Comparison of ENCODE assay signal across 18 cellular contexts in the genomic region with DNA sequence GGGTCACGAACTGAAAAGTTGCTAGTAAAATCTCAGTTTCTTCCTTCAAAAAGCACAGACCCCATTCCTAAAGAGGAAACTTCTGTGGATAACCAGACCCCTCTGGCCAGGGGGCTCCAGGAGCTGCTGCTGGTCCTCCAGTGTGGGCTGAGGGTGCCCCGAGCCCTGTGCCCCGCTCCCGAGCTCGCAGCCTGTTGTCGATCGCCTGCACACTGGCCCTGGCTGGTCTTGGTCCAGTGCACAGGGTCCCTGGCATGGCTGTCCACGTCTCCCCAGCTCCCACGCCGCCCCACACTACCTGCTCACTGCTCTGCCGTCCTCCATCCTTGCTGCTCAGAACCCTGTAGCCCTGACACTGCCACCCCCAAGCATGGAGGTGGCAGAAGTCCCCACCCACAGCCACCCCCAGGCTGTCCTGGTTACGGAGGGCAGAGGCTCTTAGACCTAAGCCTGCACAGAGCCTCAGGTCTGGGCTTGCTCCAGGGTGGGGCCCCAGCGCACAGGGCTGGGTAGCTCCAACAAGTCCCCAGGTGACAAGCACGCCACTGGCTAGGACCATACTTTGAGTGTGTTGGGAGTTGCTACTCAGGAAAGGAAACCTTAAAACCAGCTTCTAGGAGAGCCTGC.
A peak's percentile ranks its signal among the peaks of the same experiment; 100 is the strongest.
DNase-seq lines count a peak whose midpoint lies in the region; ATAC-seq and TF ChIP-seq lines count a peak whose summit lies in the region.
"Had no signal": no experiment of that assay in that cellular context is flagged by ENCODE, and none has a peak within 500 bp of the region (broad histone marks: within the 10 kb centered on the region; RNA-seq: fewer than 3 reads in every experiment).

No MANE protein-coding gene starts in this region.

- no peak overlapping the region for H4K8ac ChIP-seq in neuronal stem cell (ENCODE audit: low read depth, low read length)

- no peak overlapping the region for H2BK5ac ChIP-seq in neuronal stem cell (ENCODE audit: low read length)

- no peak overlapping the region for H3K4me2 ChIP-seq in neuronal stem cell (ENCODE audit: insufficient read depth, low read length, poor library complexity, severe bottlenecking)
- H3K4me2 ChIP-seq: KMS-11, SK-N-SH had no signal

- no peak overlapping the region for H3K4ac ChIP-seq in neuronal stem cell (ENCODE audit: low read length)

- H3K9ac ChIP-seq in neuronal stem cell (ENCODE audit: low read depth, low read length, poor library complexity): no peak overlapping the region
- H3K9ac ChIP-seq: KMS-11, SK-N-SH had no signal

- TF ChIP-seq POLR2A in vagina (IDR thresholded peaks at IDR 0.05) (no peak), gastrocnemius medialis (IDR thresholded peaks at IDR 0.05) (no peak)

- H3K4me3 ChIP-seq in esophagus (ENCODE audit: low read depth in 1 of 2, low read length in 2 of 2) (no peak overlapping the region), neuronal stem cell (ENCODE audit: low read length in 2 of 2) (no peak overlapping the region), vagina (no peak overlapping the region), gastrocnemius medialis (no peak overlapping the region)

- 72% methylated on average over 14 of the region's 14 CpGs for WGBS in esophagus, 2 donors
- no CpG with 5 or more reads among the region's 14 CpGs for WGBS in neuronal stem cell (ENCODE audit: extremely low coverage in 2 of 2, insufficient read length in 2 of 2, insufficient replicate concordance in 1 of 2), 2 donors

- H3K9me3 ChIP-seq in esophagus (ENCODE audit: control insufficient read depth in 2 of 2, insufficient read depth in 1 of 2, low read depth in 1 of 2, low read length in 1 of 2): no peaks in the 10 kb centered on the region
- H3K9me3 ChIP-seq in neuronal stem cell (replicated peaks in 1 of 2; ENCODE audit: control insufficient read depth in 2 of 2, insufficient read depth in 1 of 2, low read depth in 1 of 2, low read length in 2 of 2): peaks cover 0 to 2% of the 10 kb centered on the region in 2 donors
- H3K9me3 ChIP-seq in vagina: no peaks in the 10 kb centered on the region
- H3K9me3 ChIP-seq in gastrocnemius medialis: no peaks in the 10 kb centered on the region
- H3K9me3 ChIP-seq: SK-N-SH had no signal

- H3K36me3 Mint-ChIP-seq in natural killer cell treated with Interleukin-12 subunit alpha and Interleukin-12 subunit beta and Interleukin-15 and Interleukin-18, amount 100 ng/mL, for 72 hours: no peaks in the 10 kb centered on the region
- no peaks in the 10 kb centered on the region for H3K36me3 Mint-ChIP-seq in natural killer cell
- H3K36me3 Mint-ChIP-seq in T-helper 2 cell treated with Interferon-gamma antibody and Interleukin-4, amounts not matched to agents 5 μg/mL and 100 μg/mL, for 36 hours (ENCODE audit: low read depth): no peaks in the 10 kb centered on the region

- peak; percentile 8 for DNase-seq in natural killer cell treated with Interleukin-12 subunit alpha and Interleukin-12 subunit beta and Interleukin-15 and Interleukin-18, amount 100 ng/mL, for 72 hours (ENCODE audit: low spot score)
- no peak for DNase-seq in natural killer cell
- DNase-seq in neuronal stem cell (ENCODE audit: low spot score): no peak
- DNase-seq in vagina (ENCODE audit: extremely low spot score in 2 of 2): no peak
- DNase-seq in gastrocnemius medialis: no peak
- DNase-seq in T-helper 2 cell treated with Interferon-gamma antibody and Interleukin-4, amounts not matched to agents 5 μg/mL and 100 μg/mL, for 36 hours (ENCODE audit: low spot score): no peak
- DNase-seq: C1 segment of cervical spinal cord, MV-4-11, NCI-H187, NCI-H2107, NCI-H345, NCI-H526, SK-N-SH had no signal

- no peak overlapping the region for H3K4me3 Mint-ChIP-seq in natural killer cell treated with Interleukin-12 subunit alpha and Interleukin-12 subunit beta and Interleukin-15 and Interleukin-18, amount 100 ng/mL, for 72 hours
- no peak overlapping the region for H3K4me3 Mint-ChIP-seq in natural killer cell
- H3K4me3 Mint-ChIP-seq in T-helper 2 cell treated with Interferon-gamma antibody and Interleukin-4, amounts not matched to agents 5 μg/mL and 100 μg/mL, for 36 hours: no peak overlapping the region

- no peak overlapping the region for H2BK120ac ChIP-seq in neuronal stem cell (ENCODE audit: low read depth, low read length)

- H2BK15ac ChIP-seq in neuronal stem cell (ENCODE audit: low read length): peak overlapping the region; percentile 49

- in situ Hi-C loops in gastrocnemius medialis (cut with MboI; ENCODE audit: low sequenced_read_pairs in 4 of 4): no loop called here

- H3K27ac ChIP-seq in esophagus (ENCODE audit: low read depth in 2 of 2, low read length in 1 of 2): peak overlapping the region; percentile 76 to 80
- no peak overlapping the region for H3K27ac ChIP-seq in neuronal stem cell (replicated peaks; ENCODE audit: low read length)
- peak overlapping the region; percentile 31 for H3K27ac ChIP-seq in vagina
- H3K27ac ChIP-seq in gastrocnemius medialis: no peak overlapping the region
- H3K27ac ChIP-seq: KMS-11 had no signal

- H3K27me3 ChIP-seq in esophagus (ENCODE audit: control insufficient read depth in 1 of 2, insufficient read depth in 2 of 2, low read length in 2 of 2) (peaks cover 0 to 3% of the 10 kb centered on the region in 2 donors), neuronal stem cell (ENCODE audit: control insufficient read depth in 3 of 3, insufficient read depth in 3 of 3, low read depth in 1 of 3, low read length in 3 of 3) (peaks cover 0 to 14% (median 0%) of the 10 kb centered on the region in 3 experiments), vagina (no peaks in the 10 kb centered on the region), gastrocnemius medialis (no peaks in the 10 kb centered on the region)

- no peaks in the 10 kb centered on the region for H3K36me3 ChIP-seq in esophagus (ENCODE audit: control insufficient read depth in 2 of 2, insufficient read depth in 2 of 2, low read length in 1 of 2)
- no peaks in the 10 kb centered on the region for H3K36me3 ChIP-seq in neuronal stem cell (replicated peaks in 1 of 2; ENCODE audit: control insufficient read depth in 2 of 2, insufficient read depth in 2 of 2, low read length in 2 of 2)
- H3K36me3 ChIP-seq in vagina: no peaks in the 10 kb centered on the region
- H3K36me3 ChIP-seq in gastrocnemius medialis: no peaks in the 10 kb centered on the region

- H3K14ac ChIP-seq in neuronal stem cell (ENCODE audit: low read length): peak overlapping the region; percentile 15

- peaks cover 0 to 9% of the 10 kb centered on the region in 2 donors for H3K27me3 Mint-ChIP-seq in natural killer cell treated with Interleukin-12 subunit alpha and Interleukin-12 subunit beta and Interleukin-15 and Interleukin-18, amount 100 ng/mL, for 72 hours
- H3K27me3 Mint-ChIP-seq in natural killer cell (ENCODE audit: low read depth in 2 of 2): peaks cover 5 to 14% of the 10 kb centered on the region in 2 donors
- H3K27me3 Mint-ChIP-seq in T-helper 2 cell treated with Interferon-gamma antibody and Interleukin-4, amounts not matched to agents 5 μg/mL and 100 μg/mL, for 36 hours (ENCODE audit: low read depth): no peaks in the 10 kb centered on the region

- no peaks in the 10 kb centered on the region for H3K79me1 ChIP-seq in neuronal stem cell (ENCODE audit: low read depth, low read length)

- H2BK12ac ChIP-seq in neuronal stem cell (ENCODE audit: low read length): peak overlapping the region; percentile 31

- no peak overlapping the region for H2AK5ac ChIP-seq in neuronal stem cell (ENCODE audit: low read depth, low read length)

- H3K4me1 ChIP-seq in esophagus (ENCODE audit: control insufficient read depth in 2 of 2, insufficient read depth in 2 of 2, low read length in 1 of 2) (peaks cover 20 to 39% of the 10 kb centered on the region in 2 donors), neuronal stem cell (ENCODE audit: control insufficient read depth in 2 of 2, insufficient read depth in 1 of 2, low read depth in 1 of 2, low read length in 2 of 2) (peaks cover 0 to 2% of the 10 kb centered on the region in 2 donors), vagina (peaks cover 27% of the 10 kb centered on the region), gastrocnemius medialis (no peaks in the 10 kb centered on the region)

- intact Hi-C loops in natural killer cell (cut with micrococcal nuclease) (no loop called here), vagina (cut with DNase I) (no loop called here), gastrocnemius medialis (cut with DNase I; ENCODE audit: low total_unique reads) (no loop called here)

- H2AFZ ChIP-seq in neuronal stem cell (ENCODE audit: low read length): no peak overlapping the region

- H3K23ac ChIP-seq in neuronal stem cell (ENCODE audit: low read depth, low read length, poor library complexity): no peak overlapping the region

- H3K4me1 Mint-ChIP-seq in natural killer cell treated with Interleukin-12 subunit alpha and Interleukin-12 subunit beta and Interleukin-15 and Interleukin-18, amount 100 ng/mL, for 72 hours (ENCODE audit: low read depth in 2 of 2): peaks cover 1 to 3% of the 10 kb centered on the region in 2 donors
- peaks cover under 1 to 4% of the 10 kb centered on the region in 2 donors for H3K4me1 Mint-ChIP-seq in natural killer cell
- peaks cover 4% of the 10 kb centered on the region for H3K4me1 Mint-ChIP-seq in T-helper 2 cell treated with Interferon-gamma antibody and Interleukin-4, amounts not matched to agents 5 μg/mL and 100 μg/mL, for 36 hours (ENCODE audit: low read depth)

- peak overlapping the region; percentile 65 for H3K18ac ChIP-seq in neuronal stem cell (ENCODE audit: low read length)

- no peak overlapping the region for H4K91ac ChIP-seq in neuronal stem cell (ENCODE audit: low read depth, low read length, poor library complexity)

- ATAC-seq in natural killer cell treated with Interleukin-12 subunit alpha and Interleukin-12 subunit beta and Interleukin-15 and Interleukin-18, amount 100 ng/mL, for 72 hours: no peak
- no peak for ATAC-seq in natural killer cell
- no peak for ATAC-seq in HG02884 (IDR thresholded peaks at IDR 0.05; ENCODE audit: unreplicated experiment)
- no peak for ATAC-seq in gastrocnemius medialis
- ATAC-seq: Panc1, Right ventricle myocardium inferior had no signal

- TF ChIP-seq CTCF in natural killer cell (IDR thresholded peaks at IDR 0.05) (no peak), vagina (IDR thresholded peaks at IDR 0.05) (no peak), gastrocnemius medialis (IDR thresholded peaks at IDR 0.05 in 4 of 5, conservative IDR thresholded peaks at IDR 0.05 in 1 of 5) (no peak)

- H3K27ac Mint-ChIP-seq in natural killer cell treated with Interleukin-12 subunit alpha and Interleukin-12 subunit beta and Interleukin-15 and Interleukin-18, amount 100 ng/mL, for 72 hours: no peak overlapping the region
- no peak overlapping the region for H3K27ac Mint-ChIP-seq in natural killer cell
- H3K27ac Mint-ChIP-seq in T-helper 2 cell treated with Interferon-gamma antibody and Interleukin-4, amounts not matched to agents 5 μg/mL and 100 μg/mL, for 36 hours: no peak overlapping the region

- no peaks in the 10 kb centered on the region for H3K9me3 Mint-ChIP-seq in natural killer cell treated with Interleukin-12 subunit alpha and Interleukin-12 subunit beta and Interleukin-15 and Interleukin-18, amount 100 ng/mL, for 72 hours
- H3K9me3 Mint-ChIP-seq in natural killer cell: no peaks in the 10 kb centered on the region
- no peaks in the 10 kb centered on the region for H3K9me3 Mint-ChIP-seq in T-helper 2 cell treated with Interferon-gamma antibody and Interleukin-4, amounts not matched to agents 5 μg/mL and 100 μg/mL, for 36 hours

Comparison
In these comparisons a context has a peak if more than half of its experiments do, and no peak if none do; other contexts are left out.
1. H3K27ac ChIP-seq: peak in esophagus (2 of 2) and vagina (single experiment); none in neuronal stem cell (single experiment) and gastrocnemius medialis (0 of 4).